In genomic region chr20:63352811-63353221, GRCh38 we compare ENCODE assay signal across 16 cellular contexts. TPM values are rescaled to one million over a fixed set of nuclear protein-coding genes. Genes with fewer than 3 reads are reported as not detected.
DNase-seq lines count a peak whose midpoint lies in the region; ATAC-seq and TF ChIP-seq lines count a peak whose summit lies in the region.
"Had no signal": no experiment of that assay in that cellular context is flagged by ENCODE, and none has a peak within 500 bp of the region (broad histone marks: within the 10 kb centered on the region; RNA-seq: fewer than 3 reads in every experiment).

No MANE protein-coding gene starts in this region.

- in situ Hi-C loops in Panc1 (cut with HindIII; ENCODE audit: low pct_unique_long_range_greater_than_20kb, low sequenced_read_pairs) (no loop called here), transverse colon (cut with MboI; ENCODE audit: low pct_ligation_motif_present in 1 of 4, low pct_unique_long_range_greater_than_20kb in 1 of 4, low sequenced_read_pairs in 3 of 4) (no loop called here)

- POLR2A ChIA-PET in Panc1 (lab: Charles Lee) (no interaction called here), OCI-LY7 (lab: Charles Lee) (no interaction called here)

- H3K27ac ChIP-seq in Panc1 (ENCODE audit: low read length) (no peak overlapping the region), substantia nigra (ENCODE audit: low read depth, low read length, poor library complexity, severe bottlenecking) (peak overlapping the region; percentile 51), transverse colon (no peak overlapping the region), OCI-LY7 (ENCODE audit: low read depth, low read length, poor library complexity, severe bottlenecking) (no peak overlapping the region)
- H3K27ac ChIP-seq: 22Rv1 had no signal

- no peak for TF ChIP-seq POLR2A in transverse colon (IDR thresholded peaks at IDR 0.05)

- DNase-seq in Right ventricle myocardium inferior (ENCODE audit: missing footprints) (peak; percentile 31), cardiac septum (ENCODE audit: low spot score) (no peak), Panc1 (ENCODE audit: low read depth, low spot score) (no peak), left lobe of liver (ENCODE audit: low spot score) (no peak), substantia nigra (lab: John Stamatoyannopoulos, UW) (peak in 1 of 49 donors; percentile 68), transverse colon (no peak), left colon (no peak), OCI-LY7 (ENCODE audit: low spot score) (no peak)
- DNase-seq: Calu3; CD4-positive, alpha-beta T cell; GOT3 had no signal

- H3K4me1 ChIP-seq in Panc1 (ENCODE audit: control insufficient read depth, insufficient read depth, low read length) (peaks cover under 1% of the 10 kb centered on the region; the same call in 1 of the 2 replicates), transverse colon (peaks cover 0 to 3% (median 0%) of the 10 kb centered on the region in 4 donors), OCI-LY7 (ENCODE audit: insufficient read depth, low read length, poor library complexity, severe bottlenecking) (no peaks in the 10 kb centered on the region)
- H3K4me1 ChIP-seq: HAP-1 had no signal

- H3K36me3 ChIP-seq in Panc1 (ENCODE audit: control insufficient read depth, insufficient read depth, low read length) = no peaks in the 10 kb centered on the region
- H3K36me3 ChIP-seq in transverse colon = no peaks in the 10 kb centered on the region
- no peaks in the 10 kb centered on the region for H3K36me3 ChIP-seq in OCI-LY7 (ENCODE audit: insufficient read depth, low read length)
- H3K36me3 ChIP-seq: HAP-1 had no signal

- H3K9me3 ChIP-seq in Panc1 (ENCODE audit: control insufficient read depth, insufficient read depth, low read depth, low read length) = no peaks in the 10 kb centered on the region
- no peaks in the 10 kb centered on the region for H3K9me3 ChIP-seq in transverse colon
- H3K9me3 ChIP-seq in OCI-LY7 (ENCODE audit: low read length) = no peaks in the 10 kb centered on the region
- H3K9me3 ChIP-seq: HAP-1 had no signal

- ATAC-seq in Right ventricle myocardium inferior = no peak
- ATAC-seq in Panc1 = peak; percentile 23; the same call in 1 of the 2 replicates
- ATAC-seq in left lobe of liver = peak; percentile 0
- ATAC-seq in left colon = no peak

- no peak overlapping the region for H2AFZ ChIP-seq in OCI-LY7 (ENCODE audit: low read length)

- H3K4me2 ChIP-seq in OCI-LY7 (ENCODE audit: low read length) = no peak overlapping the region

- CTCF ChIA-PET in Panc1 (lab: Charles Lee) = interaction anchor here (1.2 kb wide), 1 partner anchor 44 kb away, joined by 6 read pairs; no protein-coding TSS in a partner anchor
- CTCF ChIA-PET in OCI-LY7 (lab: Charles Lee; ENCODE audit: unreplicated experiment) = no interaction called here

- intact Hi-C loops in Right ventricle myocardium inferior (cut with DNase I) (no loop called here), cardiac septum (cut with DNase I) (no loop called here), Panc1 (cut with micrococcal nuclease; ENCODE audit: unreplicated experiment) (no loop called here), transverse colon (cut with DNase I; ENCODE audit: low total_unique reads) (no loop called here), left colon (cut with DNase I, micrococcal nuclease) (no loop called here), OCI-LY7 (cut with micrococcal nuclease; ENCODE audit: unreplicated experiment) (no loop called here)

- TF ChIP-seq EP300 in transverse colon (IDR thresholded peaks at IDR 0.05; ENCODE audit: low read depth) = no peak

- no peaks in the 10 kb centered on the region for H3K79me2 ChIP-seq in OCI-LY7 (ENCODE audit: insufficient read depth, low read depth, low read length)

- BruUV-seq in Panc1 (replicated peaks; lab: Mats Ljungman, UMichigan) = no TSS peak
- BruUV-seq in OCI-LY7 (replicated peaks; lab: Mats Ljungman, UMichigan) = no TSS peak

- H3K27me3 ChIP-seq in Panc1 (ENCODE audit: control insufficient read depth, insufficient read depth, low read length) = no peaks in the 10 kb centered on the region
- peaks cover 9% of the 10 kb centered on the region for H3K27me3 ChIP-seq in transverse colon

- no peaks in the 10 kb centered on the region for H3K9me2 ChIP-seq in OCI-LY7 (ENCODE audit: insufficient read depth, low read length)

- H3K4me3 ChIP-seq in Panc1 (ENCODE audit: low read depth in 2 of 2, low read length in 2 of 2) (no peak overlapping the region), transverse colon (no peak overlapping the region), OCI-LY7 (ENCODE audit: low read depth, low read length, poor library complexity, severe bottlenecking) (no peak overlapping the region)
- H3K4me3 ChIP-seq: HAP-1 had no signal

- 60 to 61% methylated on average over 2 to 5 of the region's 12 CpGs for WGBS in transverse colon (ENCODE audit: low coverage in 1 of 2), 2 donors

- H4K20me1 ChIP-seq in OCI-LY7 (ENCODE audit: insufficient read depth, low read length) = no peaks in the 10 kb centered on the region

- no peak for TF ChIP-seq CTCF in Panc1 (IDR thresholded peaks at IDR 0.05)
- no peak for TF ChIP-seq CTCF in transverse colon (IDR thresholded peaks at IDR 0.05)
- no peak for TF ChIP-seq CTCF in OCI-LY7 (conservative IDR thresholded peaks at IDR 0.05; ENCODE audit: low read length)

RNA-seq across cellular contexts. Expression of gene CHRNA4, which starts 8.3 kb away (rescaled TPM):
- total RNA-seq in Right ventricle myocardium inferior (2.3 TPM), cardiac septum (0.16 TPM), Panc1 (2021; ENCODE audit: unreplicated experiment) (2.4 TPM), left lobe of liver (145 TPM), transverse colon (under 1 TPM in 1 of 4 donors, not detected in 3; 0.20 TPM), left colon (not detected), OCI-LY7 (2022) (not detected in 2 replicates)
- polyA plus RNA-seq in Panc1 (2012; ENCODE audit: insufficient read length) = 5.0 TPM
- total RNA-seq in OCI-LY7 (2014; rRNA removed; shearing (Covaris generic)) = not detected in 2 replicates
- total RNA-seq: Calu3; CD4-positive, alpha-beta T cell; Daoy had no signal
- polyA plus RNA-seq: BJ had no signal

RNA-seq across cellular contexts. Expression of gene COL20A1, which starts 59.8 kb away (rescaled TPM):
- total RNA-seq in Right ventricle myocardium inferior (not detected), cardiac septum (0.22 TPM), Panc1 (2021; ENCODE audit: unreplicated experiment) (0.23 TPM), left lobe of liver (not detected), transverse colon (10 to 100 TPM in 1 of 4 donors, not detected in 3; 43.8 TPM), left colon (not detected), OCI-LY7 (2022) (0.09 and 0.15 TPM in 2 replicates)
- polyA plus RNA-seq in Panc1 (2012; ENCODE audit: insufficient read length) = not detected
- total RNA-seq in OCI-LY7 (2014; rRNA removed; shearing (Covaris generic)) = not detected in 2 replicates
- total RNA-seq: A673, Calu3 had no signal
- polyA plus RNA-seq: BJ had no signal

Comparison
In these comparisons a context has a peak if more than half of its experiments do, and no peak if none do; other contexts are left out.
1. ATAC-seq: peak in Panc1 (single experiment) and left lobe of liver (single experiment); none in Right ventricle myocardium inferior (single experiment) and left colon (single experiment).
2. RNA of gene CHRNA4, which starts 8.3 kb away (total RNA-seq): 145 TPM in left lobe of liver (single experiment); 2.4 TPM in Panc1 (single experiment), 2.3 TPM in Right ventricle myocardium inferior (single experiment), 0.16 TPM in cardiac septum (single experiment), 0.20 TPM in transverse colon, not detected in left colon and not detected in OCI-LY7; every median in the first group is over 10 times any median in the second.